1 cellular context compared by ENCODE assay signal in genomic region chr6:31971993-31972708, GRCh38.
TF ChIP-seq lines count a peak whose summit lies in the region.

Gene DXO, minus strand, starts transcription at chr6:31972138. Its CDS starts 463 bp downstream, at chr6:31971675.

TF ChIP-seq in HepG2, 621 proteins besides CTCF, POLR2A, EP300 and RAD21 (continued from another document and continues in another):
- TF ChIP-seq BRF2 (CRISPR knock-in tag; IDR thresholded peaks at IDR 0.05) (no peak), ZC3H13 (CRISPR knock-in tag; IDR thresholded peaks at IDR 0.05) (peak; percentile 98; the same call in 1 of the 2 replicates), HINFP (CRISPR knock-in tag; IDR thresholded peaks at IDR 0.05; ENCODE audit: low read depth) (peak; percentile 83), KIAA2018 (CRISPR knock-in tag; IDR thresholded peaks at IDR 0.05; ENCODE audit: borderline replicate concordance) (no peak), SOX5 (CRISPR knock-in tag; IDR thresholded peaks at IDR 0.05; ENCODE audit: borderline replicate concordance) (no peak), E2F5 (CRISPR knock-in tag; conservative IDR thresholded peaks at IDR 0.05) (peak; percentile 53), ZBTB10 (CRISPR knock-in tag; IDR thresholded peaks at IDR 0.05; ENCODE audit: borderline replicate concordance) (peak; percentile 25; the same call in 1 of the 2 replicates), ZMYM4 (CRISPR knock-in tag; IDR thresholded peaks at IDR 0.05) (peak; percentile 57; the same call in 1 of the 2 replicates), ZEB1 (IDR thresholded peaks at IDR 0.05; ENCODE audit: insufficient replicate concordance, low read depth) (no peak), ZNF816 (CRISPR knock-in tag; IDR thresholded peaks at IDR 0.05; ENCODE audit: borderline replicate concordance) (no peak), MTA3 (CRISPR knock-in tag; IDR thresholded peaks at IDR 0.05) (no peak), ZNF460 (CRISPR knock-in tag; IDR thresholded peaks at IDR 0.05; ENCODE audit: borderline replicate concordance) (no peak), ZNF724P (CRISPR knock-in tag; IDR thresholded peaks at IDR 0.05; ENCODE audit: borderline replicate concordance) (no peak; the same call in none of the 2 replicates), ZBTB7A (CRISPR knock-in tag; IDR thresholded peaks at IDR 0.05) (no peak), IRF2 (CRISPR knock-in tag; IDR thresholded peaks at IDR 0.05) (peak; percentile 84), SALL2 (CRISPR knock-in tag; IDR thresholded peaks at IDR 0.05) (peak; percentile 65), TMF1 (CRISPR knock-in tag; IDR thresholded peaks at IDR 0.05; ENCODE audit: low read depth) (peak; percentile 19; the same call in 1 of the 2 replicates), ETS1 (CRISPR knock-in tag; IDR thresholded peaks at IDR 0.05) (peak; percentile 94; the same call in 1 of the 2 replicates), ZUFSP (CRISPR knock-in tag; IDR thresholded peaks at IDR 0.05; ENCODE audit: borderline replicate concordance) (no peak), ZBTB42 (CRISPR knock-in tag; IDR thresholded peaks at IDR 0.05) (0 out of 2 replicates have a peak, but pooled peaks have one; percentile 64), ZNF569 (CRISPR knock-in tag; IDR thresholded peaks at IDR 0.05; ENCODE audit: borderline replicate concordance) (no peak), ARID4A (CRISPR knock-in tag; IDR thresholded peaks at IDR 0.05; ENCODE audit: borderline replicate concordance) (peak; percentile 99), NFE2 (CRISPR knock-in tag; IDR thresholded peaks at IDR 0.05) (no peak), KLF13 (CRISPR knock-in tag; IDR thresholded peaks at IDR 0.05) (peak; percentile 64; the same call in 1 of the 2 replicates), MTF1 (CRISPR knock-in tag; IDR thresholded peaks at IDR 0.05) (peak; percentile 47), GTF3A (CRISPR knock-in tag; conservative IDR thresholded peaks at IDR 0.05) (no peak), ZNF292 (CRISPR knock-in tag; IDR thresholded peaks at IDR 0.05; ENCODE audit: borderline replicate concordance, low read depth) (no peak; the same call in 1 of the 2 replicates), ZNF562 (CRISPR knock-in tag; IDR thresholded peaks at IDR 0.05; ENCODE audit: borderline replicate concordance) (peak; percentile 61; the same call in 1 of the 2 replicates), HNRNPL (IDR thresholded peaks at IDR 0.05; ENCODE audit: low read depth, low read length) (peak; percentile 70; the same call in 1 of the 2 replicates), CHD4 (IDR thresholded peaks at IDR 0.05; ENCODE audit: borderline replicate concordance, low read length) (no peak), ZSCAN21 (CRISPR knock-in tag; IDR thresholded peaks at IDR 0.05; ENCODE audit: borderline replicate concordance) (peak; percentile 94; the same call in 1 of the 2 replicates), ZNF598 (CRISPR knock-in tag; IDR thresholded peaks at IDR 0.05; ENCODE audit: borderline replicate concordance) (peak; percentile 91), ZNF33B (CRISPR knock-in tag; IDR thresholded peaks at IDR 0.05) (no peak; the same call in 1 of the 2 replicates), PAWR (CRISPR knock-in tag; IDR thresholded peaks at IDR 0.05; ENCODE audit: borderline replicate concordance) (0 out of 2 replicates have a peak, but pooled peaks have one; percentile 5), RFXAP (CRISPR knock-in tag; IDR thresholded peaks at IDR 0.05; ENCODE audit: borderline replicate concordance) (peak; percentile 92), TCF12 (IDR thresholded peaks at IDR 0.05) (no peak), TCF12 (CRISPR knock-in tag; IDR thresholded peaks at IDR 0.05) (peak; percentile 79; the same call in 1 of the 2 replicates), POLR2G (IDR thresholded peaks at IDR 0.05; ENCODE audit: low read depth, low read length) (peak; percentile 70), TEAD2 (CRISPR knock-in tag; IDR thresholded peaks at IDR 0.05) (no peak)
